25 cellular contexts compared by ENCODE assay signal in the genomic region with DNA sequence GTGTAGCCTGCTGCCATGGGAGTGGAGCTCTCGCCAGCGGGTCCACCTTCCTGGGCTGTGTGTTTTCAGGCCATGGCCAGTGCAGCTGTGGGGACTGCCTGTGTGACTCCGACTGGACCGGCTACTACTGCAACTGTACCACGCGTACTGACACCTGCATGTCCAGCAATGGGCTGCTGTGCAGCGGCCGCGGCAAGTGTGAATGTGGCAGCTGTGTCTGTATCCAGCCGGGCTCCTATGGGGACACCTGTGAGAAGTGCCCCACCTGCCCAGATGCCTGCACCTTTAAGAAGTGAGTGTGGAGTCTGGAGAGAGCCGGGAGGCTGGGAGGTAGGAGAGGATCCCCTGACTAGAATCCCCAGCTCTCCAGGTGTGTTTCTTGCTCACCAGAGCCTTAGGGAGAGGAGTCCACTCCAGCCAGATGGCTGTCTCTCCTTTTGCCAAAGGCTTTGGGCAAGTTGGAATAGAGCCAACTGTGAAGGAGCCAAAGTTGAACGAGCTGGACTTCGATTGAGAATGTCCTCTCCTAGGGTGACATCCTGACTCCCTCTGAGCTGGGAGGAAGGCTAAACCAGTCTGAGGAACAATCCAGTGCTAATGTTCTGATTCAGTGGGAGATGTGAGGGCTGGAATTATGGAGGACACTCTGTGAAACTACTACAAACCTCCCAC. TPM values are rescaled to one million over a fixed set of nuclear protein-coding genes. Genes with fewer than 3 reads are reported as not detected.
"Had no signal": no experiment of that assay in that cellular context is flagged by ENCODE, and none has a peak within 500 bp of the region (broad histone marks: within the 10 kb centered on the region; RNA-seq: fewer than 3 reads in every experiment).

No MANE protein-coding gene starts in this region.

- DNase-seq: activated B cell treated with CpG ODN at 0.5 μM for 24 hours; activated CD4-positive, alpha-beta T cell treated with anti-CD3 and anti-CD28 coated beads for 1 hour; activated CD4-positive, alpha-beta T cell treated with anti-CD3 and anti-CD28 coated beads, Interleukin-2, amount 10 ng/mL, durations not matched to agents 24 days and 14 days; activated CD4-positive, alpha-beta T cell treated with anti-CD3 and anti-CD28 coated beads, Interleukin-2, amount 50 U/mL, for 48 hours; activated CD8-positive, alpha-beta memory T cell treated with anti-CD3 and anti-CD28 coated beads, Interleukin-2, amount 10 ng/mL, durations not matched to agents 7 days and 5 days; activated effector memory CD4-positive, alpha-beta T cell treated with anti-CD3 and anti-CD28 coated beads, Interleukin-2, amount 50 U/mL, for 16 hours; activated naive CD4-positive, alpha-beta T cell treated with Interleukin-2 at 50 U/mL for 16 hours; activated naive CD8-positive, alpha-beta T cell treated with anti-CD3 and anti-CD28 coated beads, Interleukin-2, amount 50 U/mL, for 24 hours; activated T-cell treated with anti-CD3 and anti-CD28 coated beads, Interleukin-2, amount 50 U/mL, for 24 hours; amniotic stem cell; brain microvascular endothelial cell; Kasumi-1; KBM-7; NCI-H1048; NCI-H1930; NCI-H2107; NCI-H2171 treated with DMSO at 0.1 percent for 48 hours; NCI-H748 treated with DMSO at 0.1 percent for 48 hours; SIG-M5; T-cell; T-helper 2 cell; T1000 had no signal

- H3K36me3 Mint-ChIP-seq: T-cell had no signal

- H3K27me3 ChIP-seq: brain microvascular endothelial cell, cardiac muscle cell had no signal

- H3K4me1 Mint-ChIP-seq: activated naive CD8-positive, alpha-beta T cell treated with anti-CD3 and anti-CD28 coated beads, Interleukin-2, amount 50 U/mL, for 24 hours had no signal

- H3K27me3 Mint-ChIP-seq: activated B cell treated with CpG ODN at 0.5 μM for 24 hours; activated naive CD8-positive, alpha-beta T cell treated with anti-CD3 and anti-CD28 coated beads, Interleukin-2, amount 50 U/mL, for 24 hours; activated T-cell treated with anti-CD3 and anti-CD28 coated beads, Interleukin-2, amount 50 U/mL, for 24 hours had no signal

- H3K4me3 Mint-ChIP-seq: activated B cell treated with CpG ODN at 0.5 μM for 24 hours; activated CD4-positive, alpha-beta T cell treated with anti-CD3 and anti-CD28 coated beads, Interleukin-2, amount 10 ng/mL, durations not matched to agents 24 days and 14 days; activated CD8-positive, alpha-beta memory T cell treated with anti-CD3 and anti-CD28 coated beads, Interleukin-2, amount 10 ng/mL, durations not matched to agents 7 days and 5 days; activated naive CD8-positive, alpha-beta T cell treated with anti-CD3 and anti-CD28 coated beads, Interleukin-2, amount 50 U/mL, for 24 hours; activated T-cell treated with anti-CD3 and anti-CD28 coated beads, Interleukin-2, amount 50 U/mL, for 24 hours; T-cell had no signal

- H3K9me3 Mint-ChIP-seq: activated CD4-positive, alpha-beta T cell treated with anti-CD3 and anti-CD28 coated beads, Interleukin-2, amount 10 ng/mL, durations not matched to agents 24 days and 14 days; activated naive CD8-positive, alpha-beta T cell treated with anti-CD3 and anti-CD28 coated beads, Interleukin-2, amount 50 U/mL, for 24 hours had no signal

- H3K4me3 ChIP-seq: cardiac muscle cell had no signal

- H3K27ac ChIP-seq: brain microvascular endothelial cell, cardiac muscle cell had no signal

- ATAC-seq: activated CD8-positive, alpha-beta memory T cell treated with anti-CD3 and anti-CD28 coated beads, Interleukin-2, amount 10 ng/mL, durations not matched to agents 7 days and 5 days; activated naive CD4-positive, alpha-beta T cell treated with anti-CD3 and anti-CD28 coated beads, Interleukin-2, amount 50 U/mL, for 72 hours; activated naive CD8-positive, alpha-beta T cell treated with anti-CD3 and anti-CD28 coated beads, Interleukin-2, amount 50 U/mL, for 24 hours; T-cell had no signal

RNA-seq across cellular contexts. Expression of a gene that starts 45.7 kb away (rescaled TPM):
- total RNA-seq: activated CD4-positive, alpha-beta T cell treated with anti-CD3 and anti-CD28 coated beads, Interleukin-2, amount 10 ng/mL, durations not matched to agents 24 days and 14 days; OCI-LY7 had no signal
